In genomic region chr2:240449764-240450531, GRCh38 we compare ENCODE assay signal across 12 cellular contexts. TPM values are rescaled to one million over a fixed set of nuclear protein-coding genes. Genes with fewer than 3 reads are reported as not detected.
DNase-seq lines count a peak whose midpoint lies in the region; ATAC-seq and TF ChIP-seq lines count a peak whose summit lies in the region.
"Had no signal": no experiment of that assay in that cellular context is flagged by ENCODE, and none has a peak within 500 bp of the region (broad histone marks: within the 10 kb centered on the region; RNA-seq: fewer than 3 reads in every experiment).

No MANE protein-coding gene starts in this region.

- peaks cover 11% of the 10 kb centered on the region for H3K27me3 Mint-ChIP-seq in neural crest cell (ENCODE audit: low read depth)

- H3K4me1 Mint-ChIP-seq in neural crest cell = peaks cover 24% of the 10 kb centered on the region

- no peak overlapping the region for H3K4me3 ChIP-seq in choroid plexus epithelial cell (ENCODE audit: low read depth, low read length)
- H3K4me3 ChIP-seq: body of pancreas, gastroesophageal sphincter had no signal

- peak overlapping the region; percentile 75 for H3K4me3 Mint-ChIP-seq in neural crest cell

- peak; percentile 37 for ATAC-seq in GM19463 (IDR thresholded peaks at IDR 0.05; ENCODE audit: unreplicated experiment)
- no peak for ATAC-seq in GM19351 (IDR thresholded peaks at IDR 0.05; ENCODE audit: unreplicated experiment)
- no peak for ATAC-seq in GM18502 (IDR thresholded peaks at IDR 0.05; ENCODE audit: poor library complexity, unreplicated experiment)
- ATAC-seq: body of pancreas, gastroesophageal sphincter had no signal

- H3K27ac Mint-ChIP-seq in neural crest cell (ENCODE audit: unreplicated experiment) = peak overlapping the region; percentile 53

- no peaks in the 10 kb centered on the region for H3K36me3 Mint-ChIP-seq in neural crest cell (ENCODE audit: low read depth)

- CTCF ChIA-PET in HEK293T (lab: Yijun Ruan, JAX) = no interaction called here

- POLR2A ChIA-PET in HEK293T (lab: Yijun Ruan, JAX) = no interaction called here

- DNase-seq in NCI-H1436 treated with DMSO at 0.1 percent for 48 hours (lab: John Stamatoyannopoulos, UW) = peak; percentile 56
- peak; percentile 56 for DNase-seq in choroid plexus epithelial cell (ENCODE audit: low read depth)
- DNase-seq in neural crest cell (ENCODE audit: low read depth, low spot score) = no peak
- no peak for DNase-seq in HEK293T (ENCODE audit: extremely low spot score)
- DNase-seq in EL = no peak
- DNase-seq: body of pancreas, GF-D8, substantia nigra had no signal

- no peaks in the 10 kb centered on the region for H3K9me3 Mint-ChIP-seq in neural crest cell

- TF ChIP-seq CTCF in choroid plexus epithelial cell (conservative IDR thresholded peaks at IDR 0.05; ENCODE audit: low read depth, low read length) = no peak
- TF ChIP-seq CTCF in neural crest cell (conservative IDR thresholded peaks at IDR 0.05) = no peak

TF ChIP-seq in HEK293T, 16 proteins besides CTCF, POLR2A, EP300 and RAD21:
- TF ChIP-seq ARNT (IDR thresholded peaks at IDR 0.05) (no peak), LEF1 (IDR thresholded peaks at IDR 0.05; ENCODE audit: borderline replicate concordance) (no peak), FOXA1 (IDR thresholded peaks at IDR 0.05) (no peak), SUZ12 (IDR thresholded peaks at IDR 0.05) (no peak), NFRKB (IDR thresholded peaks at IDR 0.05) (no peak), CTBP1 (IDR thresholded peaks at IDR 0.05; ENCODE audit: borderline replicate concordance) (no peak), FOXK2 (IDR thresholded peaks at IDR 0.05) (no peak), ZNF384 (IDR thresholded peaks at IDR 0.05) (no peak), TARDBP (IDR thresholded peaks at IDR 0.05) (no peak), ELF4 (IDR thresholded peaks at IDR 0.05) (no peak), SP1 (IDR thresholded peaks at IDR 0.05) (no peak), HDGF (IDR thresholded peaks at IDR 0.05; ENCODE audit: borderline replicate concordance) (no peak), BHLHE40 (IDR thresholded peaks at IDR 0.05; ENCODE audit: borderline replicate concordance) (no peak), L3MBTL2 (conservative IDR thresholded peaks at IDR 0.05) (no peak)
- TF ChIP-seq, protein P1, sequence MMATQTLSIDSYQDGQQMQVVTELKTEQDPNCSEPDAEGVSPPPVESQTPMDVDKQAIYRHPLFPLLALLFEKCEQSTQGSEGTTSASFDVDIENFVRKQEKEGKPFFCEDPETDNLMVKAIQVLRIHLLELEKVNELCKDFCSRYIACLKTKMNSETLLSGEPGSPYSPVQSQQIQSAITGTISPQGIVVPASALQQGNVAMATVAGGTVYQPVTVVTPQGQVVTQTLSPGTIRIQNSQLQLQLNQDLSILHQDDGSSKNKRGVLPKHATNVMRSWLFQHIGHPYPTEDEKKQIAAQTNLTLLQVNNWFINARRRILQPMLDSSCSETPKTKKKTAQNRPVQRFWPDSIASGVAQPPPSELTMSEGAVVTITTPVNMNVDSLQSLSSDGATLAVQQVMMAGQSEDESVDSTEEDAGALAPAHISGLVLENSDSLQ (IDR thresholded peaks at IDR 0.05) = no peak

RNA-seq across cellular contexts. Expression of gene GPC1, which starts 14.5 kb away (rescaled TPM):
- total RNA-seq in neural crest cell = 88.6 and 89.9 TPM in 2 replicates

Comparison
In these comparisons a context has a peak if more than half of its experiments do, and no peak if none do; other contexts are left out.
1. DNase-seq: peak in NCI-H1436 treated with DMSO at 0.1 percent for 48 hours (single experiment) and choroid plexus epithelial cell (single experiment); none in neural crest cell (single experiment), HEK293T (single experiment) and EL (single experiment).